ENCODE assay signal across 20 cellular contexts in genomic region chr6:125213936-125214335, GRCh38.
DNase-seq lines count a peak whose midpoint lies in the region; ATAC-seq and TF ChIP-seq lines count a peak whose summit lies in the region.
"Had no signal": no experiment of that assay in that cellular context is flagged by ENCODE, and none has a peak within 500 bp of the region (broad histone marks: within the 10 kb centered on the region; RNA-seq: fewer than 3 reads in every experiment).

No MANE protein-coding gene starts in this region.

- peak; percentile 17 for DNase-seq in NCI-H146 (lab: John Stamatoyannopoulos, UW)
- DNase-seq in NCI-H146 treated with DMSO at 0.1 percent for 48 hours (lab: John Stamatoyannopoulos, UW; ENCODE audit: unreplicated experiment) = no peak
- DNase-seq in NCI-H69 (lab: John Stamatoyannopoulos, UW) = peak; percentile 33
- no peak for DNase-seq in mesothelial cell of epicardium (ENCODE audit: low spot score in 2 of 2, unreplicated experiment in 2 of 2)
- DNase-seq in D341Med (ENCODE audit: low spot score) = no peak
- DNase-seq in GOT3 (lab: John Stamatoyannopoulos, UW) = no peak
- no peak for DNase-seq in activated CD4-positive, CD25-positive, alpha-beta regulatory T cell treated with anti-CD3 and anti-CD28 coated beads, Interleukin-2, amount 50 U/mL, for 72 hours
- DNase-seq: 8988T, DMS 273 treated with DMSO at 0.1 percent for 48 hours, DND-41, H9, MM.1S, NCI-H1105 treated with DMSO at 0.1 percent for 48 hours, NCI-H1930, NCI-H345, NCI-H524 treated with DMSO at 0.1 percent for 48 hours, Peyer's patch had no signal

- H3K4me3 Mint-ChIP-seq in mesothelial cell of epicardium = no peak overlapping the region
- H3K4me3 Mint-ChIP-seq in stimulated activated memory B cell treated with anti-CD40 and anti-IgM and Interleukin-4, amounts not matched to agents 10 μg/mL and 1 μg/mL and 100 μg/mL, for 72 hours = no peak overlapping the region
- H3K4me3 Mint-ChIP-seq: B cell, H9, IgD-negative memory B cell had no signal

- ATAC-seq in stimulated activated memory B cell treated with anti-CD40 and anti-IgM and Interleukin-4, amounts not matched to agents 10 μg/mL and 1 μg/mL and 100 μg/mL, for 72 hours = peak; percentile 16

- H3K27me3 Mint-ChIP-seq in mesothelial cell of epicardium (ENCODE audit: low read depth) = no peaks in the 10 kb centered on the region
- no peaks in the 10 kb centered on the region for H3K27me3 Mint-ChIP-seq in stimulated activated memory B cell treated with anti-CD40 and anti-IgM and Interleukin-4, amounts not matched to agents 10 μg/mL and 1 μg/mL and 100 μg/mL, for 72 hours

- H3K4me1 Mint-ChIP-seq in mesothelial cell of epicardium = peaks cover 28% of the 10 kb centered on the region
- H3K4me1 Mint-ChIP-seq in stimulated activated memory B cell treated with anti-CD40 and anti-IgM and Interleukin-4, amounts not matched to agents 10 μg/mL and 1 μg/mL and 100 μg/mL, for 72 hours = no peaks in the 10 kb centered on the region
- H3K4me1 Mint-ChIP-seq: B cell, IgD-negative memory B cell had no signal

- H3K36me3 Mint-ChIP-seq in mesothelial cell of epicardium = peaks cover 2% of the 10 kb centered on the region
- no peaks in the 10 kb centered on the region for H3K36me3 Mint-ChIP-seq in stimulated activated memory B cell treated with anti-CD40 and anti-IgM and Interleukin-4, amounts not matched to agents 10 μg/mL and 1 μg/mL and 100 μg/mL, for 72 hours
- H3K36me3 Mint-ChIP-seq: IgD-negative memory B cell had no signal

- H3K27ac Mint-ChIP-seq in mesothelial cell of epicardium = peak overlapping the region; percentile 19
- H3K27ac Mint-ChIP-seq in stimulated activated memory B cell treated with anti-CD40 and anti-IgM and Interleukin-4, amounts not matched to agents 10 μg/mL and 1 μg/mL and 100 μg/mL, for 72 hours = no peak overlapping the region
- H3K27ac Mint-ChIP-seq: B cell, H9, IgD-negative memory B cell had no signal

- no peak for TF ChIP-seq CTCF in mesothelial cell of epicardium (IDR thresholded peaks at IDR 0.05; ENCODE audit: unreplicated experiment)

- no peaks in the 10 kb centered on the region for H3K9me3 Mint-ChIP-seq in mesothelial cell of epicardium
- H3K9me3 Mint-ChIP-seq in stimulated activated memory B cell treated with anti-CD40 and anti-IgM and Interleukin-4, amounts not matched to agents 10 μg/mL and 1 μg/mL and 100 μg/mL, for 72 hours = no peaks in the 10 kb centered on the region
- H3K9me3 Mint-ChIP-seq: H9, IgD-negative memory B cell had no signal

Comparison
In these comparisons a context has a peak if more than half of its experiments do, and no peak if none do; other contexts are left out.
1. DNase-seq: peak in NCI-H146 (single experiment) and NCI-H69 (single experiment); none in NCI-H146 treated with DMSO at 0.1 percent for 48 hours (single experiment), mesothelial cell of epicardium (0 of 2), D341Med (single experiment), GOT3 (single experiment) and activated CD4-positive, CD25-positive, alpha-beta regulatory T cell treated with anti-CD3 and anti-CD28 coated beads, Interleukin-2, amount 50 U/mL, for 72 hours (single experiment).